1 cellular context compared by ENCODE assay signal in the genomic region with DNA sequence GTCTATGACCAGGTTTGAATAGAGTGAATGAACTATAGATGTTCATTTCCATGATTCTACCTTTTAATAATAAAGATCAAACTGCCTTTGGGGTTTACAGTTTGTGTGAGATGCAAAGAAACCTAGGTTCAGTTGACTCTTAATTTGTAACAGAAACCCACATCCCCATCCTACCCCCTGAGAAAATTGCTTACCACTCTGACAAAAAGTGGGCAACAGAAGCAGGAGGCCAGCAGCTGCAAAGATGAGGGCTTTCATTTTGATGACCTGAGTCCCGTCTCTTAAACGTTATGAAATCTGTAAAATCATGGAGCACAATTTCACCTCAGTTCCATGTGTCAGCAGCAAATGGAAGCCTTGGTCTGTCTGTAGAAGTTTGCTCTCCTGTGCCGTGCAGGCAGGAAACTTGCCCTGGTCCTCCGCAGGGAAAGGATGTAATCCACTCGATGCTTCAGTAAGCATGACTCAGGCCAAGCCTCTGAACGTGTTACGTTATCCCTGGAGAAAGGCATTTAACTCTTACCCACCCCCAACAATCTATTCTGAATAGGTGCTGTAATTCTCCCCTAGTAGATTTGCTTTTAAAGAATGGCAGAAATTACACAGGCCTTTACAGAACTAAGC.
A peak's percentile ranks its signal among the peaks of the same experiment; 100 is the strongest.
TF ChIP-seq lines count a peak whose summit lies in the region.

TSS of gene F2RL2 (minus strand) at position 431 of the 624 bp plus-strand sequence. CDS start at position 258, 173 bp downstream.

TF ChIP-seq in H1, 55 proteins besides CTCF, POLR2A, EP300 and RAD21:
- no peak for TF ChIP-seq CREB1 (IDR thresholded peaks at IDR 0.05)
- TF ChIP-seq FOSL1 (IDR thresholded peaks at IDR 0.05; ENCODE audit: insufficient read depth, low read depth, low read length) = no peak
- no peak for TF ChIP-seq JUND (IDR thresholded peaks at IDR 0.05; ENCODE audit: low read length)
- TF ChIP-seq MAFK (IDR thresholded peaks at IDR 0.05; ENCODE audit: low read depth, low read length) = peak; percentile 43; the same call in 1 of the 2 replicates
- TF ChIP-seq KDM1A (IDR thresholded peaks at IDR 0.05; ENCODE audit: borderline replicate concordance, low read length) = no peak
- TF ChIP-seq BACH1 (IDR thresholded peaks at IDR 0.05; ENCODE audit: low read length) = 0 out of 2 replicates have a peak, but pooled peaks have one; percentile 16
TF ChIP-seq in H1: peak in this region for 2.
